9 cellular contexts compared by ENCODE assay signal in the genomic region with DNA sequence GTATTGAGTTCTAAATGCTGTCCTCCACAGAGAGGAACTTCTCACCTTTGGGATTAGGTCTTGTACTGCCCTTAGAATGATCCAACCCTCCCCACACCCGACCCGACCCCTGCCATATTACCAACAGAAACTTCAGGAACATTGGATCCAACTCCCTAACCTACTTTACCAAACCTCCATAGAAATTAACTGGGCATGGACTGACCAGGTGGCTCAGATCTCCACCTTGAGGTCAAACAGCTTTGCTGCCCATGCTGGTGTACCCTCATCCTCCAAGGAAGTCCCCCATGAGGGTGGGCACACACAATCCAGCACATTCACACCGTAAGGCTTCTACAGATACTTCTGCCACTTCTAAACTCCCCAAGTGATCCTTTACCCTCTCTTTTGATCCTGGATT. TPM values are rescaled to one million over a fixed set of nuclear protein-coding genes. Genes with fewer than 3 reads are reported as not detected.
DNase-seq lines count a peak whose midpoint lies in the region; ATAC-seq and TF ChIP-seq lines count a peak whose summit lies in the region.
"Had no signal": no experiment of that assay in that cellular context is flagged by ENCODE, and none has a peak within 500 bp of the region (broad histone marks: within the 10 kb centered on the region; RNA-seq: fewer than 3 reads in every experiment).

No MANE protein-coding gene starts in this region.

- H3K36me3 ChIP-seq in lower lobe of right lung = no peaks in the 10 kb centered on the region
- H3K36me3 ChIP-seq in MG63 = peaks cover 33% of the 10 kb centered on the region

- intact Hi-C loops in lower lobe of right lung (cut with DNase I) = no loop called here

- peaks cover 98% of the 10 kb centered on the region for H3K4me1 ChIP-seq in lower lobe of right lung

- no peak overlapping the region for H3K4me3 Mint-ChIP-seq in T-helper 1 cell treated with Interleukin-12 subunit alpha and Interleukin-12 subunit beta and Interleukin-4 antibody, amounts not matched to agents 30 μg/mL and 1 μg/mL, for 36 hours

- TF ChIP-seq CTCF in lower lobe of right lung (IDR thresholded peaks at IDR 0.05) = no peak

- peak overlapping the region; percentile 87 for H3K27ac Mint-ChIP-seq in T-helper 1 cell treated with Interleukin-12 subunit alpha and Interleukin-12 subunit beta and Interleukin-4 antibody, amounts not matched to agents 30 μg/mL and 1 μg/mL, for 36 hours

- H3K9me3 ChIP-seq in lower lobe of right lung (no peaks in the 10 kb centered on the region), MG63 (no peaks in the 10 kb centered on the region)

- H3K27ac ChIP-seq in angular gyrus (ENCODE audit: low read depth, low read length) (peak overlapping the region; percentile 84), lower lobe of right lung (peak overlapping the region; percentile 78), temporal lobe (ENCODE audit: low read depth, low read length) (peak overlapping the region; percentile 82)

- ATAC-seq in lower lobe of right lung = no peak

- no peaks in the 10 kb centered on the region for H3K27me3 Mint-ChIP-seq in T-helper 1 cell treated with Interleukin-12 subunit alpha and Interleukin-12 subunit beta and Interleukin-4 antibody, amounts not matched to agents 30 μg/mL and 1 μg/mL, for 36 hours (ENCODE audit: low read depth)

- H3K4me3 ChIP-seq in lower lobe of right lung (no peak overlapping the region), MG63 (no peak overlapping the region)

- H3K27me3 ChIP-seq in lower lobe of right lung (ENCODE audit: low read depth) = no peaks in the 10 kb centered on the region
- no peaks in the 10 kb centered on the region for H3K27me3 ChIP-seq in MG63

- H3K36me3 Mint-ChIP-seq in T-helper 1 cell treated with Interleukin-12 subunit alpha and Interleukin-12 subunit beta and Interleukin-4 antibody, amounts not matched to agents 30 μg/mL and 1 μg/mL, for 36 hours (ENCODE audit: low read depth) = peaks cover 12% of the 10 kb centered on the region

- no peaks in the 10 kb centered on the region for H3K9me3 Mint-ChIP-seq in T-helper 1 cell treated with Interleukin-12 subunit alpha and Interleukin-12 subunit beta and Interleukin-4 antibody, amounts not matched to agents 30 μg/mL and 1 μg/mL, for 36 hours

- peaks cover 65% of the 10 kb centered on the region for H3K4me1 Mint-ChIP-seq in T-helper 1 cell treated with Interleukin-12 subunit alpha and Interleukin-12 subunit beta and Interleukin-4 antibody, amounts not matched to agents 30 μg/mL and 1 μg/mL, for 36 hours (ENCODE audit: low read depth)

- DNase-seq in T-helper 1 cell (no peak), lower lobe of right lung (no peak), MG63 (no peak), T1000 (lab: John Stamatoyannopoulos, UW) (no peak), SW480 (ENCODE audit: low spot score) (no peak)
- DNase-seq: anterior cingulate cortex had no signal

RNA-seq across cellular contexts. Expression of a gene that starts 21.5 kb away (rescaled TPM):
- total RNA-seq in lower lobe of right lung (105 TPM), temporal lobe (14.0 TPM)
- 71.7 and 97.4 TPM in 2 replicates for total RNA-seq in MG63 (2014; rRNA removed; shearing (Covaris generic); ENCODE audit: low replicate concordance)

RNA-seq across cellular contexts. Expression of a gene that starts 30.5 kb away (rescaled TPM):
- total RNA-seq in lower lobe of right lung (132 TPM), temporal lobe (128 TPM)
- 21.1 and 36.5 TPM in 2 replicates for total RNA-seq in MG63 (2014; rRNA removed; shearing (Covaris generic); ENCODE audit: low replicate concordance)
